Comparison of ENCODE assay signal across 15 cellular contexts in genomic region chr1:226995966-226996332, GRCh38. TPM values are rescaled to one million over a fixed set of nuclear protein-coding genes. Genes with fewer than 3 reads are reported as not detected.
DNase-seq lines count a peak whose midpoint lies in the region; ATAC-seq and TF ChIP-seq lines count a peak whose summit lies in the region.
"Had no signal": no experiment of that assay in that cellular context is flagged by ENCODE, and none has a peak within 500 bp of the region (broad histone marks: within the 10 kb centered on the region; RNA-seq: fewer than 3 reads in every experiment).

No MANE protein-coding gene starts in this region.

- in situ Hi-C loops in transverse colon (cut with MboI; ENCODE audit: low pct_ligation_motif_present in 1 of 4, low pct_unique_long_range_greater_than_20kb in 1 of 4, low sequenced_read_pairs in 3 of 4) = no loop called here

- H3K9me3 ChIP-seq in CD4-positive, CD25-positive, alpha-beta regulatory T cell (ENCODE audit: control insufficient read depth in 2 of 2, low read length in 2 of 2) = no peaks in the 10 kb centered on the region
- no peaks in the 10 kb centered on the region for H3K9me3 ChIP-seq in transverse colon
- no peaks in the 10 kb centered on the region for H3K9me3 ChIP-seq in uterus
- H3K9me3 ChIP-seq: body of pancreas, HAP-1 had no signal

- POLR2A ChIA-PET in T-cell (lab: Charles Lee) = no interaction called here

- no peak for TF ChIP-seq CTCF in transverse colon (IDR thresholded peaks at IDR 0.05)
- no peak for TF ChIP-seq CTCF in uterus (IDR thresholded peaks at IDR 0.05)

- no peak for TF ChIP-seq EP300 in transverse colon (IDR thresholded peaks at IDR 0.05; ENCODE audit: low read depth)

- CTCF ChIA-PET in T-cell (lab: Charles Lee) = interaction anchor here in 1 of 2 donors (1.6 kb wide), 1 partner anchor 8 kb away, joined by 5 read pairs; no protein-coding TSS in a partner anchor

- H3K27me3 ChIP-seq in CD4-positive, CD25-positive, alpha-beta regulatory T cell (ENCODE audit: control insufficient read depth, insufficient read depth, low read length) = no peaks in the 10 kb centered on the region
- H3K27me3 ChIP-seq in transverse colon (no peaks in the 10 kb centered on the region), uterus (no peaks in the 10 kb centered on the region)
- H3K27me3 ChIP-seq: body of pancreas had no signal

- H3K4me3 Mint-ChIP-seq in CD4-positive, CD25-positive, alpha-beta regulatory T cell = peak overlapping the region in 2 of 4 donors; percentile 31 to 60
- H3K4me3 Mint-ChIP-seq in T-cell = no peak overlapping the region
- H3K4me3 Mint-ChIP-seq: natural killer cell; stimulated activated naive CD8-positive, alpha-beta T cell treated with anti-CD3 and anti-CD28 coated beads, Interleukin-15, Interleukin-2, amounts not matched to agents 100 ng/mL and 50 ng/mL, for 24 hours had no signal

- WGBS in transverse colon (ENCODE audit: low coverage in 1 of 2), 2 donors = 83 to 85% methylated on average over 5 of the region's 5 CpGs

- H3K27me3 Mint-ChIP-seq in CD4-positive, CD25-positive, alpha-beta regulatory T cell = peaks cover 5% of the 10 kb centered on the region
- H3K27me3 Mint-ChIP-seq in T-cell = peaks cover 0 to 5% of the 10 kb centered on the region in 2 donors
- H3K27me3 Mint-ChIP-seq: stimulated activated naive CD8-positive, alpha-beta T cell treated with anti-CD3 and anti-CD28 coated beads, Interleukin-15, Interleukin-2, amounts not matched to agents 100 ng/mL and 50 ng/mL, for 24 hours had no signal

- no peaks in the 10 kb centered on the region for H3K36me3 Mint-ChIP-seq in CD4-positive, CD25-positive, alpha-beta regulatory T cell
- no peaks in the 10 kb centered on the region for H3K36me3 Mint-ChIP-seq in T-cell
- H3K36me3 Mint-ChIP-seq: natural killer cell had no signal

- peaks cover 0 to 4% (median 2%) of the 10 kb centered on the region in 7 donors for H3K9me3 Mint-ChIP-seq in CD4-positive, CD25-positive, alpha-beta regulatory T cell
- H3K9me3 Mint-ChIP-seq in T-cell = peaks cover 0 to 5% (median 0%) of the 10 kb centered on the region in 3 donors
- H3K9me3 Mint-ChIP-seq: natural killer cell; stimulated activated naive CD8-positive, alpha-beta T cell treated with anti-CD3 and anti-CD28 coated beads, Interleukin-15, Interleukin-2, amounts not matched to agents 100 ng/mL and 50 ng/mL, for 24 hours had no signal

- TF ChIP-seq POLR2A in transverse colon (IDR thresholded peaks at IDR 0.05) = no peak
- no peak for TF ChIP-seq POLR2A in uterus (IDR thresholded peaks at IDR 0.05)

- DNase-seq in CD4-positive, CD25-positive, alpha-beta regulatory T cell = no peak
- DNase-seq in NCI-H510A (lab: John Stamatoyannopoulos, UW) = no peak
- no peak for DNase-seq in transverse colon
- DNase-seq in uterus = no peak
- no peak for DNase-seq in T-cell
- DNase-seq: activated CD8-positive, alpha-beta memory T cell treated with anti-CD3 and anti-CD28 coated beads, Interleukin-2, amount 50 U/mL, for 48 hours; body of pancreas; MM.1S; natural killer cell; NCI-H69 had no signal

- intact Hi-C loops in transverse colon (cut with DNase I; ENCODE audit: low total_unique reads) (no loop called here), uterus (cut with DNase I; ENCODE audit: low total_unique reads) (no loop called here)

- H3K27ac ChIP-seq in CD4-positive, CD25-positive, alpha-beta regulatory T cell (ENCODE audit: insufficient read depth, low read length, poor library complexity, severe bottlenecking) = no peak overlapping the region
- no peak overlapping the region for H3K27ac ChIP-seq in transverse colon
- H3K27ac ChIP-seq in uterus = no peak overlapping the region
- H3K27ac ChIP-seq: body of pancreas had no signal

- peaks cover 0 to 13% (median 5%) of the 10 kb centered on the region in 4 donors for H3K4me1 Mint-ChIP-seq in CD4-positive, CD25-positive, alpha-beta regulatory T cell
- no peaks in the 10 kb centered on the region for H3K4me1 Mint-ChIP-seq in T-cell
- H3K4me1 Mint-ChIP-seq: natural killer cell had no signal

- ATAC-seq in CD4-positive, CD25-positive, alpha-beta regulatory T cell (ENCODE audit: low read depth in 2 of 2) = no peak
- ATAC-seq in GM19372 (IDR thresholded peaks at IDR 0.05; ENCODE audit: low read depth, unreplicated experiment) = peak; percentile 46
- peak; percentile 53 for ATAC-seq in HG02623 (IDR thresholded peaks at IDR 0.05; ENCODE audit: unreplicated experiment)
- peak; percentile 64 for ATAC-seq in HG03378 (IDR thresholded peaks at IDR 0.05; ENCODE audit: unreplicated experiment)
- ATAC-seq in T-cell (replicated peaks in 1 of 4) = no peak
- ATAC-seq: body of pancreas, natural killer cell had no signal

- H3K36me3 ChIP-seq in CD4-positive, CD25-positive, alpha-beta regulatory T cell (ENCODE audit: control insufficient read depth, insufficient read depth, low read length) = no peaks in the 10 kb centered on the region
- H3K36me3 ChIP-seq in transverse colon (peaks cover 0 to 3% (median 0%) of the 10 kb centered on the region in 4 donors), uterus (no peaks in the 10 kb centered on the region)

- peak overlapping the region; percentile 6 to 70 (median 20) for H3K27ac Mint-ChIP-seq in CD4-positive, CD25-positive, alpha-beta regulatory T cell
- no peak overlapping the region for H3K27ac Mint-ChIP-seq in T-cell
- H3K27ac Mint-ChIP-seq: natural killer cell; stimulated activated naive CD8-positive, alpha-beta T cell treated with anti-CD3 and anti-CD28 coated beads, Interleukin-15, Interleukin-2, amounts not matched to agents 100 ng/mL and 50 ng/mL, for 24 hours had no signal

- H3K4me1 ChIP-seq in CD4-positive, CD25-positive, alpha-beta regulatory T cell (ENCODE audit: control insufficient read depth, insufficient read depth, low read length, poor library complexity, severe bottlenecking) = peaks cover 3% of the 10 kb centered on the region
- H3K4me1 ChIP-seq in transverse colon = peaks cover 0 to 7% (median 4%) of the 10 kb centered on the region in 4 donors
- H3K4me1 ChIP-seq in uterus = no peaks in the 10 kb centered on the region
- H3K4me1 ChIP-seq: HAP-1 had no signal

- H3K4me3 ChIP-seq in CD4-positive, CD25-positive, alpha-beta regulatory T cell (ENCODE audit: low read depth, low read length) = peak overlapping the region; percentile 21
- no peak overlapping the region for H3K4me3 ChIP-seq in transverse colon
- H3K4me3 ChIP-seq in uterus = no peak overlapping the region
- H3K4me3 ChIP-seq: body of pancreas, HAP-1 had no signal

RNA-seq across cellular contexts. Expression of gene COQ8A, which starts 55.9 kb away (rescaled TPM):
- 44.1 TPM for total RNA-seq in CD4-positive, CD25-positive, alpha-beta regulatory T cell
- polyA plus RNA-seq in CD4-positive, CD25-positive, alpha-beta regulatory T cell = 10 to 100 TPM; 53.1 to 60.1 (median 56.4) TPM
- total RNA-seq in transverse colon (10 to 100 TPM; 46.0 to 80.5 (median 67.7) TPM), uterus (10 to 100 TPM; 22.8 to 41.7 (median 27.7) TPM), T-cell (10 to 100 TPM; 39.7 to 85.9 (median 65.0) TPM)

Comparison
In these comparisons a context has a peak if more than half of its experiments do, and no peak if none do; other contexts are left out.
1. ATAC-seq: peak in GM19372 (single experiment), HG02623 (single experiment) and HG03378 (single experiment); none in CD4-positive, CD25-positive, alpha-beta regulatory T cell (0 of 2) and T-cell (0 of 4).
2. H3K27ac Mint-ChIP-seq: peak in CD4-positive, CD25-positive, alpha-beta regulatory T cell (3 of 3); none in T-cell (0 of 2).